ENCODE assay signal across 30 cellular contexts in genomic region chr4:123667991-123668390, GRCh38.
"Had no signal": no experiment of that assay in that cellular context is flagged by ENCODE, and none has a peak within 500 bp of the region (broad histone marks: within the 10 kb centered on the region; RNA-seq: fewer than 3 reads in every experiment).

No MANE protein-coding gene starts in this region.

- H3K36me3 ChIP-seq: adrenal gland, ascending aorta, breast epithelium, esophagus squamous epithelium had no signal

- H3K4me3 Mint-ChIP-seq: activated CD4-positive, alpha-beta memory T cell treated with anti-CD3 and anti-CD28 coated beads for 36 hours; activated CD4-positive, alpha-beta T cell treated with anti-CD3 and anti-CD28 coated beads for 36 hours; activated CD4-positive, alpha-beta T cell treated with anti-CD3 and anti-CD28 coated beads, Interleukin-2, amount 10 ng/mL, durations not matched to agents 24 days and 14 days; activated CD8-positive, alpha-beta memory T cell treated with anti-CD3 and anti-CD28 coated beads, Interleukin-2, amount 10 ng/mL, durations not matched to agents 7 days and 5 days; activated CD8-positive, alpha-beta T cell treated with anti-CD3 and anti-CD28 coated beads, Interleukin-2, amount 10 ng/mL, durations not matched to agents 7 days and 5 days; activated naive CD4-positive, alpha-beta T cell treated with anti-CD3 and anti-CD28 coated beads for 36 hours; activated naive CD4-positive, alpha-beta T cell treated with anti-CD3 and anti-CD28 coated beads, Interleukin-2, amount 50 U/mL, for 24 hours; activated naive CD8-positive, alpha-beta T cell treated with anti-CD3 and anti-CD28 coated beads for 36 hours; activated naive CD8-positive, alpha-beta T cell treated with anti-CD3 and anti-CD28 coated beads, Interleukin-2, amount 50 U/mL, for 24 hours; activated T-helper 1 cell treated with anti-CD3 and anti-CD28 coated beads, Interleukin-12 subunit alpha, Interleukin-12 subunit beta, Interleukin-2, Interleukin-4 antibody, amounts not matched to agents 30 ng/mL and 10 ng/mL and 1 ng/mL, durations not matched to agents 14 hours and 24 hours and 36 hours; brain; central memory CD8-positive, alpha-beta T cell; dendritic cell treated with granulocyte-macrophage colony-stimulating factor and Interleukin-4, amounts not matched to agents 40 ng/mL and 50 ng/mL, for 4 days; effector memory CD8-positive, alpha-beta T cell had no signal

- H3K4me1 Mint-ChIP-seq: central memory CD8-positive, alpha-beta T cell had no signal

- H3K27ac Mint-ChIP-seq: activated CD4-positive, alpha-beta memory T cell treated with anti-CD3 and anti-CD28 coated beads for 36 hours; activated CD4-positive, alpha-beta T cell treated with anti-CD3 and anti-CD28 coated beads for 36 hours; activated CD4-positive, alpha-beta T cell treated with anti-CD3 and anti-CD28 coated beads, Interleukin-2, amount 10 ng/mL, durations not matched to agents 24 days and 14 days; activated CD8-positive, alpha-beta memory T cell treated with anti-CD3 and anti-CD28 coated beads, Interleukin-2, amount 10 ng/mL, durations not matched to agents 7 days and 5 days; activated CD8-positive, alpha-beta T cell treated with anti-CD3 and anti-CD28 coated beads, Interleukin-2, amount 10 ng/mL, durations not matched to agents 7 days and 5 days; activated naive CD4-positive, alpha-beta T cell treated with anti-CD3 and anti-CD28 coated beads for 36 hours; activated naive CD4-positive, alpha-beta T cell treated with anti-CD3 and anti-CD28 coated beads, Interleukin-2, amount 50 U/mL, for 24 hours; activated naive CD8-positive, alpha-beta T cell treated with anti-CD3 and anti-CD28 coated beads for 36 hours; activated naive CD8-positive, alpha-beta T cell treated with anti-CD3 and anti-CD28 coated beads, Interleukin-2, amount 50 U/mL, for 24 hours; activated T-helper 1 cell treated with anti-CD3 and anti-CD28 coated beads, Interleukin-12 subunit alpha, Interleukin-12 subunit beta, Interleukin-2, Interleukin-4 antibody, amounts not matched to agents 30 ng/mL and 10 ng/mL and 1 ng/mL, durations not matched to agents 14 hours and 24 hours and 36 hours; activated T-helper 2 cell treated with anti-CD3 and anti-CD28 coated beads, Interferon-gamma antibody, Interleukin-2, Interleukin-4, amounts not matched to agents 10 μg/mL and 5 μg/mL and 100 μg/mL, durations not matched to agents 14 hours and 24 hours and 36 hours; brain; dendritic cell treated with granulocyte-macrophage colony-stimulating factor and Interleukin-4, amounts not matched to agents 40 ng/mL and 50 ng/mL, for 4 days had no signal

- ATAC-seq: activated CD4-positive, alpha-beta T cell treated with anti-CD3 and anti-CD28 coated beads for 36 hours; activated CD8-positive, alpha-beta memory T cell treated with anti-CD3 and anti-CD28 coated beads, Interleukin-2, amount 10 ng/mL, durations not matched to agents 7 days and 5 days; activated CD8-positive, alpha-beta T cell treated with anti-CD3 and anti-CD28 coated beads, Interleukin-2, amount 10 ng/mL, durations not matched to agents 7 days and 5 days; activated naive CD8-positive, alpha-beta T cell treated with anti-CD3 and anti-CD28 coated beads, Interleukin-2, amount 50 U/mL, for 24 hours; effector memory CD8-positive, alpha-beta T cell had no signal

- H3K27me3 Mint-ChIP-seq: central memory CD8-positive, alpha-beta T cell had no signal

- H3K4me3 ChIP-seq: adrenal gland, ascending aorta, breast epithelium, coronary artery, dorsolateral prefrontal cortex, esophagus squamous epithelium had no signal

- DNase-seq: activated CD4-positive, alpha-beta memory T cell treated with anti-CD3 and anti-CD28 coated beads for 36 hours; activated CD4-positive, alpha-beta T cell treated with anti-CD3 and anti-CD28 coated beads for 36 hours; activated CD4-positive, alpha-beta T cell treated with anti-CD3 and anti-CD28 coated beads, Interleukin-2, amount 10 ng/mL, durations not matched to agents 24 days and 14 days; activated CD4-positive, CD25-positive, alpha-beta regulatory T cell; activated CD4-positive, CD25-positive, alpha-beta regulatory T cell treated with anti-CD3 and anti-CD28 coated beads, Interleukin-2, amount 50 U/mL, for 72 hours; activated CD8-positive, alpha-beta memory T cell treated with anti-CD3 and anti-CD28 coated beads, Interleukin-2, amount 10 ng/mL, durations not matched to agents 7 days and 5 days; activated CD8-positive, alpha-beta memory T cell treated with anti-CD3 and anti-CD28 coated beads, Interleukin-2, amount 50 U/mL, for 4 hours; activated CD8-positive, alpha-beta T cell treated with anti-CD3 and anti-CD28 coated beads, Interleukin-2, amount 10 ng/mL, durations not matched to agents 7 days and 5 days; activated effector memory CD4-positive, alpha-beta T cell treated with anti-CD3 and anti-CD28 coated beads, Interleukin-2, amount 50 U/mL, for 16 hours; activated naive CD4-positive, alpha-beta T cell treated with anti-CD3 and anti-CD28 coated beads for 36 hours; activated naive CD8-positive, alpha-beta T cell treated with anti-CD3 and anti-CD28 coated beads for 36 hours; activated naive CD8-positive, alpha-beta T cell treated with anti-CD3 and anti-CD28 coated beads, Interleukin-2, amount 50 U/mL, for 24 hours; activated T-cell treated with anti-CD3 and anti-CD28 coated beads, Interleukin-2, amount 50 U/mL, for 1 hour; activated T-cell treated with anti-CD3 and anti-CD28 coated beads, Interleukin-2, amount 50 U/mL, for 48 hours; adrenal gland; dorsolateral prefrontal cortex; effector CD4-positive, alpha-beta T cell; effector memory CD8-positive, alpha-beta T cell; esophagus squamous epithelium; head of caudate nucleus; T-helper 2 cell had no signal

- H3K27me3 ChIP-seq: adrenal gland, ascending aorta, breast epithelium, dorsolateral prefrontal cortex, esophagus squamous epithelium had no signal

- H3K27ac ChIP-seq: adrenal gland, ascending aorta, breast epithelium, coronary artery, dorsolateral prefrontal cortex, esophagus squamous epithelium had no signal

- H3K36me3 Mint-ChIP-seq: activated CD4-positive, alpha-beta memory T cell treated with anti-CD3 and anti-CD28 coated beads for 36 hours; activated naive CD4-positive, alpha-beta T cell treated with anti-CD3 and anti-CD28 coated beads, Interleukin-2, amount 50 U/mL, for 24 hours; brain had no signal

- H3K4me1 ChIP-seq: adrenal gland, ascending aorta, breast epithelium had no signal

- H3K9me3 Mint-ChIP-seq: activated CD4-positive, alpha-beta memory T cell treated with anti-CD3 and anti-CD28 coated beads for 36 hours; activated naive CD4-positive, alpha-beta T cell treated with anti-CD3 and anti-CD28 coated beads for 36 hours; activated naive CD4-positive, alpha-beta T cell treated with anti-CD3 and anti-CD28 coated beads, Interleukin-2, amount 50 U/mL, for 24 hours; activated T-helper 2 cell treated with anti-CD3 and anti-CD28 coated beads, Interferon-gamma antibody, Interleukin-2, Interleukin-4, amounts not matched to agents 10 μg/mL and 5 μg/mL and 100 μg/mL, durations not matched to agents 14 hours and 24 hours and 36 hours; central memory CD8-positive, alpha-beta T cell; dendritic cell treated with granulocyte-macrophage colony-stimulating factor and Interleukin-4, amounts not matched to agents 40 ng/mL and 50 ng/mL, for 4 days; effector memory CD8-positive, alpha-beta T cell had no signal

- H3K9me3 ChIP-seq: adrenal gland, ascending aorta, breast epithelium, esophagus squamous epithelium had no signal
